In genomic region chr2:138155304-138155703, GRCh38 we compare ENCODE assay signal across 21 cellular contexts.
"Had no signal": no experiment of that assay in that cellular context is flagged by ENCODE, and none has a peak within 500 bp of the region (broad histone marks: within the 10 kb centered on the region; RNA-seq: fewer than 3 reads in every experiment).

No MANE protein-coding gene starts in this region.

- DNase-seq: activated CD4-positive, alpha-beta T cell treated with anti-CD3 and anti-CD28 coated beads, Interleukin-2, amount 10 ng/mL, durations not matched to agents 24 days and 14 days; activated CD8-positive, alpha-beta T cell treated with anti-CD3 and anti-CD28 coated beads, Interleukin-2, amount 10 ng/mL, durations not matched to agents 7 days and 5 days; activated gamma-delta T cell treated with Interleukin-2 at 50 U/mL for 16 hours; activated T-cell treated with anti-CD3 and anti-CD28 coated beads, Interleukin-2, amount 50 U/mL, for 1 hour; aorta; effector memory CD4-positive, alpha-beta T cell; foreskin keratinocyte; left colon; mesenchymal stem cell; naive B cell; nucleus accumbens; stimulated activated CD4-positive, alpha-beta T cell treated with anti-CD3 and anti-CD28 coated beads, Interleukin-2, amount 100 ng/mL, for 48 hours; stimulated activated CD8-positive, alpha-beta memory T cell treated with anti-CD3 and anti-CD28 coated beads, Interleukin-4, amount 100 ng/mL, for 48 hours; stimulated activated naive B cell treated with anti-CD40 and anti-IgM and Interleukin-4, amounts not matched to agents 10 μg/mL and 1 μg/mL and 100 μg/mL, for 72 hours; trophoblast cell; uterus had no signal

- ATAC-seq: activated CD4-positive, CD25-positive, alpha-beta regulatory T cell treated with anti-CD3 and anti-CD28 coated beads, Interleukin-2, amount 50 U/mL, for 24 hours; activated CD8-positive, alpha-beta T cell treated with anti-CD3 and anti-CD28 coated beads, Interleukin-2, amount 10 ng/mL, durations not matched to agents 7 days and 5 days; foreskin keratinocyte; left colon; sciatic nerve; stimulated activated naive B cell treated with anti-CD40 and anti-IgM and Interleukin-4, amounts not matched to agents 10 μg/mL and 1 μg/mL and 100 μg/mL, for 72 hours had no signal

- H3K4me3 Mint-ChIP-seq: activated CD4-positive, alpha-beta T cell treated with anti-CD3 and anti-CD28 coated beads, Interleukin-2, amount 10 ng/mL, durations not matched to agents 24 days and 14 days; activated CD8-positive, alpha-beta T cell treated with anti-CD3 and anti-CD28 coated beads, Interleukin-2, amount 10 ng/mL, durations not matched to agents 7 days and 5 days; activated naive CD4-positive, alpha-beta T cell treated with anti-CD3 and anti-CD28 coated beads, Interleukin-2, amount 50 U/mL, for 24 hours; brain; dendritic cell treated with granulocyte-macrophage colony-stimulating factor and Interleukin-4, amounts not matched to agents 40 ng/mL and 50 ng/mL, for 4 days; naive B cell; stimulated activated naive B cell treated with anti-CD40 and anti-IgM and Interleukin-4, amounts not matched to agents 10 μg/mL and 1 μg/mL and 100 μg/mL, for 72 hours had no signal

- H3K4me1 Mint-ChIP-seq: activated CD4-positive, alpha-beta T cell treated with anti-CD3 and anti-CD28 coated beads, Interleukin-2, amount 10 ng/mL, durations not matched to agents 24 days and 14 days; activated naive CD4-positive, alpha-beta T cell treated with anti-CD3 and anti-CD28 coated beads, Interleukin-2, amount 50 U/mL, for 24 hours; brain; naive B cell; stimulated activated naive B cell treated with anti-CD40 and anti-IgM and Interleukin-4, amounts not matched to agents 10 μg/mL and 1 μg/mL and 100 μg/mL, for 72 hours had no signal

- H3K27me3 Mint-ChIP-seq: activated CD4-positive, alpha-beta T cell treated with anti-CD3 and anti-CD28 coated beads, Interleukin-2, amount 10 ng/mL, durations not matched to agents 24 days and 14 days; brain; dendritic cell treated with granulocyte-macrophage colony-stimulating factor and Interleukin-4, amounts not matched to agents 40 ng/mL and 50 ng/mL, for 4 days; naive B cell; stimulated activated naive B cell treated with anti-CD40 and anti-IgM and Interleukin-4, amounts not matched to agents 10 μg/mL and 1 μg/mL and 100 μg/mL, for 72 hours had no signal

- H3K27ac Mint-ChIP-seq: activated CD4-positive, alpha-beta T cell treated with anti-CD3 and anti-CD28 coated beads, Interleukin-2, amount 10 ng/mL, durations not matched to agents 24 days and 14 days; activated CD8-positive, alpha-beta T cell treated with anti-CD3 and anti-CD28 coated beads, Interleukin-2, amount 10 ng/mL, durations not matched to agents 7 days and 5 days; activated naive CD4-positive, alpha-beta T cell treated with anti-CD3 and anti-CD28 coated beads, Interleukin-2, amount 50 U/mL, for 24 hours; brain; dendritic cell treated with granulocyte-macrophage colony-stimulating factor and Interleukin-4, amounts not matched to agents 40 ng/mL and 50 ng/mL, for 4 days; naive B cell; stimulated activated naive B cell treated with anti-CD40 and anti-IgM and Interleukin-4, amounts not matched to agents 10 μg/mL and 1 μg/mL and 100 μg/mL, for 72 hours had no signal

- H3K9me3 Mint-ChIP-seq: activated CD4-positive, alpha-beta T cell treated with anti-CD3 and anti-CD28 coated beads, Interleukin-2, amount 10 ng/mL, durations not matched to agents 24 days and 14 days; activated naive CD4-positive, alpha-beta T cell treated with anti-CD3 and anti-CD28 coated beads, Interleukin-2, amount 50 U/mL, for 24 hours; dendritic cell treated with granulocyte-macrophage colony-stimulating factor and Interleukin-4, amounts not matched to agents 40 ng/mL and 50 ng/mL, for 4 days; stimulated activated naive B cell treated with anti-CD40 and anti-IgM and Interleukin-4, amounts not matched to agents 10 μg/mL and 1 μg/mL and 100 μg/mL, for 72 hours had no signal

- H3K36me3 Mint-ChIP-seq: activated naive CD4-positive, alpha-beta T cell treated with anti-CD3 and anti-CD28 coated beads, Interleukin-2, amount 50 U/mL, for 24 hours; brain had no signal
